In genomic region chr6:27911953-27912446, GRCh38 we compare ENCODE assay signal across 24 cellular contexts. TPM values are rescaled to one million over a fixed set of nuclear protein-coding genes. Genes with fewer than 3 reads are reported as not detected.
"Had no signal": no experiment of that assay in that cellular context is flagged by ENCODE, and none has a peak within 500 bp of the region (broad histone marks: within the 10 kb centered on the region; RNA-seq: fewer than 3 reads in every experiment).

Gene OR2B2, minus strand, starts transcription at chr6:27912396. Its CDS starts 77 bp downstream, at chr6:27912319.

- DNase-seq: Karpas-422, KG1, MG63, NCI-H1092, NCI-H1105 treated with DMSO at 0.1 percent for 48 hours, NCI-H1417 treated with DMSO at 0.1 percent for 48 hours, NCI-H187, NCI-H2029, NCI-H2081 treated with DMSO at 0.1 percent for 48 hours, NCI-H2171, NCI-H226, NCI-H446, NCI-H510A, NCI-H524 treated with DMSO at 0.1 percent for 48 hours, NCI-H69, NCI-H774, PC-3, SHP77, SK-N-SH, SW 1271 had no signal

- H3K4me3 ChIP-seq: MG63 had no signal

- H3K4me2 ChIP-seq: SK-N-SH had no signal

- H3K27ac ChIP-seq: RWPE1 had no signal

- ATAC-seq: Panc1, PC-3 had no signal

- H3K9me3 ChIP-seq: MG63, SK-N-SH had no signal

- H3K9ac ChIP-seq: SK-N-SH had no signal

- H3K36me3 ChIP-seq: MG63 had no signal

RNA-seq across cellular contexts. Expression of gene OR2B2, which starts in this region (rescaled TPM):
- total RNA-seq: HT-29, PC-3, SK-MEL-5 had no signal
- polyA plus RNA-seq: SK-N-SH had no signal
